1 cellular context compared by ENCODE assay signal in the genomic region with DNA sequence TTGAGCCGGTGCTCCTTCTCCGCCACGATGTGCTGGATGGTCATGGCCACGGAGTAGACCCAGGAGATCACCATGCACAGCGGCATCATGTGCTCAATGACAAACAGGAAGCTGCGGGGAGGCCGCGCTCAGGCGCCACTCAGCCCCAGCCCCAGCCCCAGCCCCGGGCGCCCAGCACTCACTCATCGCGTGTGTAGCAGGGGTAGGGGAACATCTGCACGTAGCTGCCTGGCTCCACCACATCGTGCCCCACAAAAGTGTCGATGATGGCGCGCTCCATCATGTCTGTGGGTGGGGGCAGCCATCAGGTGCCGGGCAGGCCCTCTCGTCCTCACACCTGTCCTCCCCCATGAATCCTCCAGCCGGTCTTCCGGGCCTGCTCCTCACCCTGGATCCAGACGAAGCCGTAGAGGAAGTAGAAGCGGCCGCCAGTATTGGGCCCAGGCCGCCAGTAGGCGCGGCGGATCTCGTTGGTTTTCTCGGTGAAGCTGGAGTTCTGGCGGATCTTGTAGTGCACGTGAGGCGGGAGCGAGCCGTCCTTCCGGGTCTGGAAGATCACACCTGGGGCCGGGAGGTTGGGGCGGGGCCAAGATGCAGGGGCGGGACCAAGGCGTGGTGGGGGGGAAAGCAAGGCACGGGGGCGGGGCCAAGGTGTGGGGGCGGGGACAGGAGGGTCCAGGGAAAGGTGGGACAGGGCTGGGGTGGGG.
A peak's percentile ranks its signal among the peaks of the same experiment; 100 is the strongest.
TF ChIP-seq lines count a peak whose summit lies in the region.

No MANE protein-coding gene starts in this region.

TF ChIP-seq in K562, 482 proteins besides CTCF, POLR2A, EP300 and RAD21:
- TF ChIP-seq, protein P1, sequence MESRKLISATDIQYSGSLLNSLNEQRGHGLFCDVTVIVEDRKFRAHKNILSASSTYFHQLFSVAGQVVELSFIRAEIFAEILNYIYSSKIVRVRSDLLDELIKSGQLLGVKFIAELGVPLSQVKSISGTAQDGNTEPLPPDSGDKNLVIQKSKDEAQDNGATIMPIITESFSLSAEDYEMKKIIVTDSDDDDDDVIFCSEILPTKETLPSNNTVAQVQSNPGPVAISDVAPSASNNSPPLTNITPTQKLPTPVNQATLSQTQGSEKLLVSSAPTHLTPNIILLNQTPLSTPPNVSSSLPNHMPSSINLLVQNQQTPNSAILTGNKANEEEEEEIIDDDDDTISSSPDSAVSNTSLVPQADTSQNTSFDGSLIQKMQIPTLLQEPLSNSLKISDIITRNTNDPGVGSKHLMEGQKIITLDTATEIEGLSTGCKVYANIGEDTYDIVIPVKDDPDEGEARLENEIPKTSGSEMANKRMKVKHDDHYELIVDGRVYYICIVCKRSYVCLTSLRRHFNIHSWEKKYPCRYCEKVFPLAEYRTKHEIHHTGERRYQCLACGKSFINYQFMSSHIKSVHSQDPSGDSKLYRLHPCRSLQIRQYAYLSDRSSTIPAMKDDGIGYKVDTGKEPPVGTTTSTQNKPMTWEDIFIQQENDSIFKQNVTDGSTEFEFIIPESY (CRISPR knock-in tag; IDR thresholded peaks at IDR 0.05): peak; percentile 94
- TF ChIP-seq PTBP1 (IDR thresholded peaks at IDR 0.05; ENCODE audit: low read depth, low read length): no peak
- no peak for TF ChIP-seq EGR1 (conservative IDR thresholded peaks at IDR 0.05)
- TF ChIP-seq, protein P2, sequence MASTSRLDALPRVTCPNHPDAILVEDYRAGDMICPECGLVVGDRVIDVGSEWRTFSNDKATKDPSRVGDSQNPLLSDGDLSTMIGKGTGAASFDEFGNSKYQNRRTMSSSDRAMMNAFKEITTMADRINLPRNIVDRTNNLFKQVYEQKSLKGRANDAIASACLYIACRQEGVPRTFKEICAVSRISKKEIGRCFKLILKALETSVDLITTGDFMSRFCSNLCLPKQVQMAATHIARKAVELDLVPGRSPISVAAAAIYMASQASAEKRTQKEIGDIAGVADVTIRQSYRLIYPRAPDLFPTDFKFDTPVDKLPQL (IDR thresholded peaks at IDR 0.05; ENCODE audit: extremely low read depth, insufficient read length): no peak
- TF ChIP-seq, protein P3, sequence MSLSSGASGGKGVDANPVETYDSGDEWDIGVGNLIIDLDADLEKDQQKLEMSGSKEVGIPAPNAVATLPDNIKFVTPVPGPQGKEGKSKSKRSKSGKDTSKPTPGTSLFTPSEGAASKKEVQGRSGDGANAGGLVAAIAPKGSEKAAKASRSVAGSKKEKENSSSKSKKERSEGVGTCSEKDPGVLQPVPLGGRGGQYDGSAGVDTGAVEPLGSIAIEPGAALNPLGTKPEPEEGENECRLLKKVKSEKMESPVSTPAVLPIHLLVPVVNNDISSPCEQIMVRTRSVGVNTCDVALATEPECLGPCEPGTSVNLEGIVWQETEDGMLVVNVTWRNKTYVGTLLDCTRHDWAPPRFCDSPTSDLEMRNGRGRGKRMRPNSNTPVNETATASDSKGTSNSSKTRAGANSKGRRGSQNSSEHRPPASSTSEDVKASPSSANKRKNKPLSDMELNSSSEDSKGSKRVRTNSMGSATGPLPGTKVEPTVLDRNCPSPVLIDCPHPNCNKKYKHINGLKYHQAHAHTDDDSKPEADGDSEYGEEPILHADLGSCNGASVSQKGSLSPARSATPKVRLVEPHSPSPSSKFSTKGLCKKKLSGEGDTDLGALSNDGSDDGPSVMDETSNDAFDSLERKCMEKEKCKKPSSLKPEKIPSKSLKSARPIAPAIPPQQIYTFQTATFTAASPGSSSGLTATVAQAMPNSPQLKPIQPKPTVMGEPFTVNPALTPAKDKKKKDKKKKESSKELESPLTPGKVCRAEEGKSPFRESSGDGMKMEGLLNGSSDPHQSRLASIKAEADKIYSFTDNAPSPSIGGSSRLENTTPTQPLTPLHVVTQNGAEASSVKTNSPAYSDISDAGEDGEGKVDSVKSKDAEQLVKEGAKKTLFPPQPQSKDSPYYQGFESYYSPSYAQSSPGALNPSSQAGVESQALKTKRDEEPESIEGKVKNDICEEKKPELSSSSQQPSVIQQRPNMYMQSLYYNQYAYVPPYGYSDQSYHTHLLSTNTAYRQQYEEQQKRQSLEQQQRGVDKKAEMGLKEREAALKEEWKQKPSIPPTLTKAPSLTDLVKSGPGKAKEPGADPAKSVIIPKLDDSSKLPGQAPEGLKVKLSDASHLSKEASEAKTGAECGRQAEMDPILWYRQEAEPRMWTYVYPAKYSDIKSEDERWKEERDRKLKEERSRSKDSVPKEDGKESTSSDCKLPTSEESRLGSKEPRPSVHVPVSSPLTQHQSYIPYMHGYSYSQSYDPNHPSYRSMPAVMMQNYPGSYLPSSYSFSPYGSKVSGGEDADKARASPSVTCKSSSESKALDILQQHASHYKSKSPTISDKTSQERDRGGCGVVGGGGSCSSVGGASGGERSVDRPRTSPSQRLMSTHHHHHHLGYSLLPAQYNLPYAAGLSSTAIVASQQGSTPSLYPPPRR (CRISPR knock-in tag; IDR thresholded peaks at IDR 0.05; ENCODE audit: borderline replicate concordance): no peak
TF ChIP-seq in K562: peak in this region for 1.
